In the genomic region with DNA sequence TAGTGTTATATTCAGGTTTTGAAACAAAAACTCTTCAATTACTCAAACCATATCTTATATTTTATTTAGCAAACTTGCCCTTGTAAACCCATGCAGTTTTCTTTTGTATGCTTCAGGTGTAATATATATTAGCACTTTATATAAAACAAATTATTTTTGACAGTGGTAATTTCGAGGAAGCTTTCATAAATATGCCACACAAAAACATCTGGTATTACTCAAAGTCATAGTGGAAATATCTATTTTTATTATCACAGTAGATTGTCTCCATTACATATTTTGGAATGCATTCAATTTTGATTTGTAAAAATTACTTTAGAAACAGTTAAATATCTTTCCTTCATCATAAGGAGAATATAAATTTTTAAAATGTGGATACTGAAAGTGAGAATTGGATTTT, we compare ENCODE assay signal across 21 cellular contexts.
"Had no signal": no experiment of that assay in that cellular context is flagged by ENCODE, and none has a peak within 500 bp of the region (broad histone marks: within the 10 kb centered on the region; RNA-seq: fewer than 3 reads in every experiment).

No MANE protein-coding gene starts in this region.

- H3K27me3 Mint-ChIP-seq: activated CD4-positive, alpha-beta memory T cell treated with anti-CD3 and anti-CD28 coated beads for 36 hours; activated CD4-positive, alpha-beta T cell treated with anti-CD3 and anti-CD28 coated beads, Interleukin-2, amount 10 ng/mL, durations not matched to agents 7 days and 5 days; activated naive CD8-positive, alpha-beta T cell; activated T-helper 17 cell treated with anti-CD3 and anti-CD28 coated beads, Interleukin-2, amount 50 U/mL, for 72 hours; T-helper 17 cell had no signal

- H3K4me3 Mint-ChIP-seq: activated CD4-positive, alpha-beta memory T cell treated with anti-CD3 and anti-CD28 coated beads for 36 hours; activated CD4-positive, alpha-beta T cell treated with anti-CD3 and anti-CD28 coated beads, Interleukin-2, amount 10 ng/mL, durations not matched to agents 7 days and 5 days; activated naive CD4-positive, alpha-beta T cell treated with anti-CD3 and anti-CD28 coated beads for 36 hours; activated naive CD8-positive, alpha-beta T cell; activated T-helper 17 cell treated with anti-CD3 and anti-CD28 coated beads, Interleukin-2, amount 50 U/mL, for 72 hours; T-helper 17 cell had no signal

- H3K27ac ChIP-seq: brain microvascular endothelial cell had no signal

- DNase-seq: activated CD4-positive, alpha-beta memory T cell treated with anti-CD3 and anti-CD28 coated beads for 36 hours; activated CD4-positive, alpha-beta T cell treated with anti-CD3 and anti-CD28 coated beads, Interleukin-2, amount 10 ng/mL, durations not matched to agents 7 days and 5 days; activated CD4-positive, CD25-positive, alpha-beta regulatory T cell; activated gamma-delta T cell; activated naive CD4-positive, alpha-beta T cell treated with anti-CD3 and anti-CD28 coated beads for 36 hours; activated T-cell treated with anti-CD3 and anti-CD28 coated beads for 4 hours; activated T-cell treated with anti-CD3 and anti-CD28 coated beads, Interleukin-2, amount 50 U/mL, for 48 hours; MM.1S; NCI-H1105; NCI-H1436; NCI-H2029 treated with DMSO at 0.1 percent for 48 hours; NCI-H510A treated with DMSO at 0.1 percent for 48 hours; OCI-M1; RPMI8226; T-helper 17 cell; T-helper 9 cell had no signal

- H3K36me3 ChIP-seq: brain microvascular endothelial cell had no signal

- H3K27me3 ChIP-seq: brain microvascular endothelial cell had no signal

- ATAC-seq: activated T-helper 17 cell treated with anti-CD3 and anti-CD28 coated beads, Interleukin-2, amount 50 U/mL, for 72 hours; Panc1; Right ventricle myocardium inferior; T-helper 17 cell had no signal

- H3K4me1 Mint-ChIP-seq: activated CD4-positive, alpha-beta T cell treated with anti-CD3 and anti-CD28 coated beads, Interleukin-2, amount 10 ng/mL, durations not matched to agents 7 days and 5 days; activated T-helper 17 cell treated with anti-CD3 and anti-CD28 coated beads, Interleukin-2, amount 50 U/mL, for 72 hours; T-helper 17 cell had no signal

- H3K36me3 Mint-ChIP-seq: activated CD4-positive, alpha-beta memory T cell treated with anti-CD3 and anti-CD28 coated beads for 36 hours; activated naive CD8-positive, alpha-beta T cell had no signal

- H3K27ac Mint-ChIP-seq: activated CD4-positive, alpha-beta memory T cell treated with anti-CD3 and anti-CD28 coated beads for 36 hours; activated CD4-positive, alpha-beta T cell treated with anti-CD3 and anti-CD28 coated beads, Interleukin-2, amount 10 ng/mL, durations not matched to agents 7 days and 5 days; activated naive CD4-positive, alpha-beta T cell treated with anti-CD3 and anti-CD28 coated beads for 36 hours; activated naive CD8-positive, alpha-beta T cell; activated T-helper 17 cell treated with anti-CD3 and anti-CD28 coated beads, Interleukin-2, amount 50 U/mL, for 72 hours; T-helper 17 cell had no signal
